In the genomic region with DNA sequence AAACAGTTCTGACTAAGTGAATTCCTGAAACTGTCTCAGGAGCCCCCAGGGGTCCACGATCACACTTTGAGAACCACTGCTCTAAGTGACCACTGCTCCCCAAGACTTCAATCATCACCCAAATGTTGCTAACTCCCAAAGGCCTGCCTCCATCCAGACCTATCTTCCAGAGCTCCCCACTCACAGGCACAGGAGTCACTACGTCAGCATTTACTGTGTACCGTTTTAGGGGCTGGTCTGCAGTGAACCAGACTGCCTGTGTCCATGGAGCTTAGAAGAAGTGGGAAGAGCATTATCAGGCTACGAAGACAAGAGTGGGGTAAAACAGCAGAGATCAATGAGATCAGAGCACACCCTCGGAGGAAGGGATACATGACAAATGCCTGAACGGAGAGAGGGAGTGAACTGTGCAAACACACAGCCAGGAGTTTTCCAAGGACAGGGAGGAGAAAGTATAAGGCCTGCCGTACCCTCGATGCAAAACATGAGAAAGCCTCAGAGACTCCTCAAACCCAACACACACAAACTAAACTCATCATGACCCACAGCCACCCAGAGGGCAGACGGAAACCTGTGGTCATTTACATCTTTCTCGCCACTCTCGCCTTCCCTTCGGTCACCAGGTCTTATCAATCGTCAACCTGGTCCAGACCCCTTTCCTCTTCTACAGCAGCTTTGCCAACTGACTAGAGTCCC, we compare ENCODE assay signal across 15 cellular contexts. TPM values are rescaled to one million over a fixed set of nuclear protein-coding genes. Genes with fewer than 3 reads are reported as not detected.
DNase-seq lines count a peak whose midpoint lies in the region; ATAC-seq and TF ChIP-seq lines count a peak whose summit lies in the region.
"Had no signal": no experiment of that assay in that cellular context is flagged by ENCODE, and none has a peak within 500 bp of the region (broad histone marks: within the 10 kb centered on the region; RNA-seq: fewer than 3 reads in every experiment).

No MANE protein-coding gene starts in this region.

- TF ChIP-seq CTCF in Peyer's patch (IDR thresholded peaks at IDR 0.05) (no peak), neural crest cell (conservative IDR thresholded peaks at IDR 0.05) (no peak)

- H3K9me3 Mint-ChIP-seq in CD8-positive, alpha-beta memory T cell = no peaks in the 10 kb centered on the region
- no peaks in the 10 kb centered on the region for H3K9me3 Mint-ChIP-seq in effector memory CD8-positive, alpha-beta T cell
- no peaks in the 10 kb centered on the region for H3K9me3 Mint-ChIP-seq in neural crest cell

- CTCF ChIA-PET in CD8-positive, alpha-beta memory T cell (lab: Charles Lee) = interaction anchor here (0.8 to 1.1 kb wide), 2 partner anchors 17 to 24 kb away, joined by 3 read pairs; no protein-coding TSS in a partner anchor

- H3K4me1 Mint-ChIP-seq in CD8-positive, alpha-beta memory T cell = peaks cover 66 to 84% (median 78%) of the 10 kb centered on the region in 3 donors
- H3K4me1 Mint-ChIP-seq in effector memory CD8-positive, alpha-beta T cell (ENCODE audit: low read depth in 2 of 2) = peaks cover 58 to 68% of the 10 kb centered on the region in 2 donors
- peaks cover 42% of the 10 kb centered on the region for H3K4me1 Mint-ChIP-seq in neural crest cell

- no peak overlapping the region for H3K4me3 ChIP-seq in CD8-positive, alpha-beta memory T cell (ENCODE audit: low read length)
- peak overlapping the region in 1 of 4 donors; percentile 26 for H3K4me3 ChIP-seq in Peyer's patch
- H3K4me3 ChIP-seq: ascending aorta had no signal

- H3K27ac Mint-ChIP-seq in CD8-positive, alpha-beta memory T cell = peak overlapping the region; percentile 49 to 93 (median 76)
- H3K27ac Mint-ChIP-seq in effector memory CD8-positive, alpha-beta T cell = peak overlapping the region; percentile 79 to 88
- peak overlapping the region; percentile 37 for H3K27ac Mint-ChIP-seq in neural crest cell (ENCODE audit: unreplicated experiment)

- H3K9me3 ChIP-seq in CD8-positive, alpha-beta memory T cell (ENCODE audit: low read length) = no peaks in the 10 kb centered on the region
- no peaks in the 10 kb centered on the region for H3K9me3 ChIP-seq in Peyer's patch
- H3K9me3 ChIP-seq: ascending aorta had no signal

- H3K36me3 ChIP-seq in CD8-positive, alpha-beta memory T cell (ENCODE audit: insufficient read depth, low read length) = peaks cover 8% of the 10 kb centered on the region
- H3K36me3 ChIP-seq in Peyer's patch = peaks cover 0 to 10% (median 0%) of the 10 kb centered on the region in 3 donors

- ATAC-seq in effector memory CD8-positive, alpha-beta T cell (replicated peaks) = no peak
- ATAC-seq in HG03460 (IDR thresholded peaks at IDR 0.05; ENCODE audit: unreplicated experiment) (no peak), HG02798 (IDR thresholded peaks at IDR 0.05; ENCODE audit: poor library complexity, unreplicated experiment) (no peak)

- H3K36me3 Mint-ChIP-seq in CD8-positive, alpha-beta memory T cell = peaks cover 0 to 43% (median 12%) of the 10 kb centered on the region in 3 donors
- H3K36me3 Mint-ChIP-seq in effector memory CD8-positive, alpha-beta T cell (ENCODE audit: insufficient read depth) = peaks cover 81% of the 10 kb centered on the region
- H3K36me3 Mint-ChIP-seq in neural crest cell (ENCODE audit: low read depth) = peaks cover 24% of the 10 kb centered on the region

- peak in 1 of 5 donors; percentile 15 for DNase-seq in CD8-positive, alpha-beta memory T cell
- DNase-seq in Peyer's patch (no peak), neural crest cell (ENCODE audit: low read depth, low spot score) (no peak), KBM-7 (no peak), NCI-H146 treated with DMSO at 0.1 percent for 48 hours (lab: John Stamatoyannopoulos, UW; ENCODE audit: unreplicated experiment) (no peak)
- no peak for DNase-seq in effector memory CD8-positive, alpha-beta T cell
- DNase-seq: hypothalamus; OCI-M1; stimulated activated naive CD4-positive, alpha-beta T cell treated with Interleukin-2 at 50 U/mL for 16 hours had no signal

- H3K4me3 Mint-ChIP-seq in CD8-positive, alpha-beta memory T cell = peak overlapping the region; percentile 19 to 75 (median 69)
- H3K4me3 Mint-ChIP-seq in effector memory CD8-positive, alpha-beta T cell = peak overlapping the region; percentile 50 to 74
- H3K4me3 Mint-ChIP-seq in neural crest cell = peak overlapping the region; percentile 20

- peaks cover 85% of the 10 kb centered on the region for H3K4me1 ChIP-seq in CD8-positive, alpha-beta memory T cell (ENCODE audit: insufficient read depth, low read length)
- peaks cover 0 to 82% (median 17%) of the 10 kb centered on the region in 4 donors for H3K4me1 ChIP-seq in Peyer's patch

- H3K27ac ChIP-seq in CD8-positive, alpha-beta memory T cell (ENCODE audit: low read depth, low read length) = no peak overlapping the region
- H3K27ac ChIP-seq in Peyer's patch = peak overlapping the region in 3 of 4 donors; percentile 33 to 79 (median 72)
- H3K27ac ChIP-seq: ascending aorta, C4-2B had no signal

- TF ChIP-seq POLR2A in Peyer's patch (IDR thresholded peaks at IDR 0.05) = no peak

- H3K27me3 ChIP-seq in CD8-positive, alpha-beta memory T cell (ENCODE audit: insufficient read depth, low read length, poor library complexity, severe bottlenecking) = no peaks in the 10 kb centered on the region
- no peaks in the 10 kb centered on the region for H3K27me3 ChIP-seq in Peyer's patch
- H3K27me3 ChIP-seq: ascending aorta had no signal

- in situ Hi-C loops in KBM-7 (cut with MboI; ENCODE audit: low pct_unique_long_range_greater_than_20kb, low sequenced_read_pairs) = no loop called here

- peaks cover 0 to 2% of the 10 kb centered on the region in 2 donors for H3K27me3 Mint-ChIP-seq in CD8-positive, alpha-beta memory T cell
- H3K27me3 Mint-ChIP-seq in effector memory CD8-positive, alpha-beta T cell = no peaks in the 10 kb centered on the region
- no peaks in the 10 kb centered on the region for H3K27me3 Mint-ChIP-seq in neural crest cell (ENCODE audit: low read depth)

- POLR2A ChIA-PET in CD8-positive, alpha-beta memory T cell (lab: Charles Lee) = no interaction called here

RNA-seq across cellular contexts. Expression of a gene that starts 10.1 kb away (rescaled TPM):
- total RNA-seq in CD8-positive, alpha-beta memory T cell = 100 to 1,000 TPM; 436 to 470 TPM
- 114 TPM for polyA plus RNA-seq in CD8-positive, alpha-beta memory T cell
- 100 to 1,000 TPM; 112 to 266 (median 236) TPM for total RNA-seq in Peyer's patch
- 470 and 474 TPM in 2 replicates for total RNA-seq in neural crest cell

RNA-seq across cellular contexts. Expression of a gene that starts 34.3 kb away (rescaled TPM):
- under 1 TPM; 0.46 to 0.78 TPM for total RNA-seq in CD8-positive, alpha-beta memory T cell
- polyA plus RNA-seq in CD8-positive, alpha-beta memory T cell = not detected
- not detected for total RNA-seq in Peyer's patch
- total RNA-seq in neural crest cell = 0.57 and 0.63 TPM in 2 replicates
- total RNA-seq: ascending aorta, lung microvascular endothelial cell, pulmonary artery endothelial cell had no signal

RNA-seq across cellular contexts. Expression of a gene that starts 38.3 kb away (rescaled TPM):
- 1 to 10 TPM in 1 of 2 experiments, under 1 TPM in 1; 0.94 to 1.4 TPM for total RNA-seq in CD8-positive, alpha-beta memory T cell
- 0.32 TPM for polyA plus RNA-seq in CD8-positive, alpha-beta memory T cell
- total RNA-seq in Peyer's patch = 10 to 100 TPM in 1 of 4 donors, 1 to 10 TPM in 3; 2.2 to 11.6 (median 6.4) TPM
- 3.7 and 4.6 TPM in 2 replicates for total RNA-seq in neural crest cell
- total RNA-seq: ascending aorta had no signal
